ENCODE assay signal across 9 cellular contexts in genomic region chr16:85347213-85347591, GRCh38.
DNase-seq lines count a peak whose midpoint lies in the region; ATAC-seq and TF ChIP-seq lines count a peak whose summit lies in the region.
"Had no signal": no experiment of that assay in that cellular context is flagged by ENCODE, and none has a peak within 500 bp of the region (broad histone marks: within the 10 kb centered on the region; RNA-seq: fewer than 3 reads in every experiment).

No MANE protein-coding gene starts in this region.

- peak; percentile 47 for TF ChIP-seq CTCF in cardiac muscle cell (IDR thresholded peaks at IDR 0.05; ENCODE audit: low read depth, low read length)
- TF ChIP-seq CTCF in Peyer's patch (IDR thresholded peaks at IDR 0.05) = peak in 4 of 6 experiments; percentile 23 to 60 (median 58)
- TF ChIP-seq CTCF in foreskin fibroblast (IDR thresholded peaks at IDR 0.05; ENCODE audit: low read depth, low read length) = peak; percentile 21
- TF ChIP-seq CTCF in transverse colon (IDR thresholded peaks at IDR 0.05) = peak; percentile 16 to 41 (median 39)

- no peak for TF ChIP-seq POLR2A in Peyer's patch (IDR thresholded peaks at IDR 0.05)
- TF ChIP-seq POLR2A in transverse colon (IDR thresholded peaks at IDR 0.05) = no peak

- in situ Hi-C loops in transverse colon (cut with MboI; ENCODE audit: low pct_ligation_motif_present in 1 of 4, low pct_unique_long_range_greater_than_20kb in 1 of 4, low sequenced_read_pairs in 3 of 4) = no loop called here

- H3K27ac ChIP-seq in cardiac muscle cell (no peak overlapping the region), Peyer's patch (no peak overlapping the region), transverse colon (no peak overlapping the region)

- DNase-seq in cardiac muscle cell (ENCODE audit: low read depth in 1 of 2, low spot score in 1 of 2) (peak; percentile 31 to 34), left ventricle myocardium superior (no peak), Peyer's patch (peak in 2 of 3 donors; percentile 62 to 70), foreskin fibroblast (peak in 1 of 2 donors; percentile 52), transverse colon (no peak), NCI-H510A (lab: John Stamatoyannopoulos, UW) (no peak), AG08395 (ENCODE audit: low spot score) (no peak), activated gamma-delta T cell treated with Interleukin-2 at 50 U/mL for 16 hours (no peak)

- intact Hi-C loops in left ventricle myocardium superior (cut with micrococcal nuclease) = no loop called here
- intact Hi-C loops in transverse colon (cut with DNase I; ENCODE audit: low total_unique reads) = no loop called here

- H3K9me3 ChIP-seq in cardiac muscle cell (ENCODE audit: low read depth) = no peaks in the 10 kb centered on the region
- no peaks in the 10 kb centered on the region for H3K9me3 ChIP-seq in Peyer's patch
- H3K9me3 ChIP-seq in transverse colon = no peaks in the 10 kb centered on the region

- H3K27me3 ChIP-seq in cardiac muscle cell = no peaks in the 10 kb centered on the region
- no peaks in the 10 kb centered on the region for H3K27me3 ChIP-seq in Peyer's patch
- no peaks in the 10 kb centered on the region for H3K27me3 ChIP-seq in transverse colon

- no peaks in the 10 kb centered on the region for H3K36me3 ChIP-seq in cardiac muscle cell
- no peaks in the 10 kb centered on the region for H3K36me3 ChIP-seq in Peyer's patch
- no peaks in the 10 kb centered on the region for H3K36me3 ChIP-seq in transverse colon

- H3K4me1 ChIP-seq in cardiac muscle cell (ENCODE audit: low read depth) (peaks cover 15% of the 10 kb centered on the region), Peyer's patch (peaks cover 0 to 25% (median 0%) of the 10 kb centered on the region in 4 donors), transverse colon (peaks cover 3 to 16% (median 12%) of the 10 kb centered on the region in 4 donors)

- no peak overlapping the region for H3K4me3 ChIP-seq in cardiac muscle cell
- no peak overlapping the region for H3K4me3 ChIP-seq in Peyer's patch
- H3K4me3 ChIP-seq in foreskin fibroblast (ENCODE audit: low read depth in 1 of 2, low read length in 2 of 2) = no peak overlapping the region
- no peak overlapping the region for H3K4me3 ChIP-seq in transverse colon

- WGBS in transverse colon (ENCODE audit: low coverage in 1 of 2), 2 donors = 66% methylated on average over 11 of the region's 11 CpGs; no CpG with 5 or more reads in 1 of the 2 donors

- no peak for ATAC-seq in left ventricle myocardium superior
- ATAC-seq: activated T-helper 17 cell treated with anti-CD3 and anti-CD28 coated beads, Interleukin-2, amount 50 U/mL, for 72 hours had no signal

- TF ChIP-seq EP300 in transverse colon (IDR thresholded peaks at IDR 0.05; ENCODE audit: low read depth) = no peak

Comparison
In these comparisons a context has a peak if more than half of its experiments do, and no peak if none do; other contexts are left out.
1. DNase-seq: peak in cardiac muscle cell (2 of 2) and Peyer's patch (2 of 3); none in left ventricle myocardium superior (single experiment), transverse colon (single experiment), NCI-H510A (single experiment), AG08395 (single experiment) and activated gamma-delta T cell treated with Interleukin-2 at 50 U/mL for 16 hours (single experiment).
2. Peak in every context shown above with its lines, with median percentiles within 50 percentile points of each other: CTCF ChIP-seq.